Comparison of ENCODE assay signal across 9 cellular contexts in genomic region chr19:50695251-50696064, GRCh38. TPM values are rescaled to one million over a fixed set of nuclear protein-coding genes. Genes with fewer than 3 reads are reported as not detected.
A peak's percentile ranks its signal among the peaks of the same experiment; 100 is the strongest.
DNase-seq lines count a peak whose midpoint lies in the region; ATAC-seq and TF ChIP-seq lines count a peak whose summit lies in the region.
"Had no signal": no experiment of that assay in that cellular context is flagged by ENCODE, and none has a peak within 500 bp of the region (broad histone marks: within the 10 kb centered on the region; RNA-seq: fewer than 3 reads in every experiment).

No MANE protein-coding gene starts in this region.

- no peaks in the 10 kb centered on the region for H3K9me3 Mint-ChIP-seq in activated naive CD8-positive, alpha-beta T cell treated with anti-CD3 and anti-CD28 coated beads for 36 hours
- no peaks in the 10 kb centered on the region for H3K9me3 Mint-ChIP-seq in natural killer cell treated with Interleukin-12 subunit alpha and Interleukin-12 subunit beta and Interleukin-15 and Interleukin-18, amount 100 ng/mL, for 72 hours
- H3K9me3 Mint-ChIP-seq: central memory CD8-positive, alpha-beta T cell had no signal

- H4K5ac ChIP-seq in mesendoderm (ENCODE audit: low read length), result no peak overlapping the region

- H2BK120ac ChIP-seq in mesendoderm (ENCODE audit: low read depth, low read length), result no peak overlapping the region

- no peak overlapping the region for H3K4me2 ChIP-seq in mesendoderm (ENCODE audit: low read length)

- no peak overlapping the region for H3K56ac ChIP-seq in mesendoderm (ENCODE audit: low read length)

- TF ChIP-seq EP300 in stomach (IDR thresholded peaks at IDR 0.05), result no peak

- peaks cover 1% of the 10 kb centered on the region for H3K4me1 Mint-ChIP-seq in activated naive CD8-positive, alpha-beta T cell treated with anti-CD3 and anti-CD28 coated beads for 36 hours
- H3K4me1 Mint-ChIP-seq in natural killer cell treated with Interleukin-12 subunit alpha and Interleukin-12 subunit beta and Interleukin-15 and Interleukin-18, amount 100 ng/mL, for 72 hours (ENCODE audit: low read depth in 2 of 2), result no peaks in the 10 kb centered on the region
- H3K4me1 Mint-ChIP-seq: central memory CD8-positive, alpha-beta T cell had no signal

- no peak overlapping the region for H3K4me3 Mint-ChIP-seq in activated naive CD8-positive, alpha-beta T cell treated with anti-CD3 and anti-CD28 coated beads for 36 hours
- no peak overlapping the region for H3K4me3 Mint-ChIP-seq in natural killer cell treated with Interleukin-12 subunit alpha and Interleukin-12 subunit beta and Interleukin-15 and Interleukin-18, amount 100 ng/mL, for 72 hours
- H3K4me3 Mint-ChIP-seq: central memory CD8-positive, alpha-beta T cell had no signal

- H3K27ac ChIP-seq in stomach (no peak overlapping the region), mesendoderm (ENCODE audit: low read depth, low read length) (no peak overlapping the region)

- H2AK5ac ChIP-seq in mesendoderm (ENCODE audit: low read length), result no peak overlapping the region

- no peaks in the 10 kb centered on the region for H3K79me2 ChIP-seq in mesendoderm (ENCODE audit: control insufficient read depth, insufficient read depth, low read length)

- H3K23ac ChIP-seq in mesendoderm (ENCODE audit: low read length), result no peak overlapping the region

- no peaks in the 10 kb centered on the region for H3K36me3 ChIP-seq in ES-I3 (ENCODE audit: insufficient read depth, low read length)
- H3K36me3 ChIP-seq in stomach, result no peaks in the 10 kb centered on the region
- no peaks in the 10 kb centered on the region for H3K36me3 ChIP-seq in mesendoderm (ENCODE audit: control insufficient read depth, insufficient read depth, low read length)

- no peak overlapping the region for H3K27ac Mint-ChIP-seq in activated naive CD8-positive, alpha-beta T cell treated with anti-CD3 and anti-CD28 coated beads for 36 hours
- no peak overlapping the region for H3K27ac Mint-ChIP-seq in natural killer cell treated with Interleukin-12 subunit alpha and Interleukin-12 subunit beta and Interleukin-15 and Interleukin-18, amount 100 ng/mL, for 72 hours

- peaks cover 5% of the 10 kb centered on the region; the same call in 1 of the 2 replicates for H3K4me1 ChIP-seq in ES-I3 (ENCODE audit: insufficient read depth, low read length)
- peaks cover 0 to 7% (median 3%) of the 10 kb centered on the region in 4 donors for H3K4me1 ChIP-seq in stomach
- H3K4me1 ChIP-seq in mesendoderm (ENCODE audit: control insufficient read depth, low read depth, low read length), result no peaks in the 10 kb centered on the region

- no peak for TF ChIP-seq CTCF in stomach (IDR thresholded peaks at IDR 0.05)

- no peak overlapping the region for H2BK5ac ChIP-seq in mesendoderm (ENCODE audit: low read length)

- no peak overlapping the region for H3K4ac ChIP-seq in mesendoderm (ENCODE audit: low read depth, low read length)

- DNase-seq in Jurkat, Clone E6-1 (ENCODE audit: low read depth, low spot score), result peak; percentile 39
- peak; percentile 52 for DNase-seq in activated naive CD8-positive, alpha-beta T cell treated with anti-CD3 and anti-CD28 coated beads for 36 hours
- no peak for DNase-seq in natural killer cell treated with Interleukin-12 subunit alpha and Interleukin-12 subunit beta and Interleukin-15 and Interleukin-18, amount 100 ng/mL, for 72 hours (ENCODE audit: low spot score)
- DNase-seq in stomach (no peak), mesendoderm (no peak)

- H3K36me3 Mint-ChIP-seq in activated naive CD8-positive, alpha-beta T cell treated with anti-CD3 and anti-CD28 coated beads for 36 hours, result no peaks in the 10 kb centered on the region
- no peaks in the 10 kb centered on the region for H3K36me3 Mint-ChIP-seq in natural killer cell treated with Interleukin-12 subunit alpha and Interleukin-12 subunit beta and Interleukin-15 and Interleukin-18, amount 100 ng/mL, for 72 hours

- 1 to 10% (median 6%) methylated on average over 41 to 75 of the region's 78 CpGs for WGBS in stomach, 5 donors
- no CpG with 5 or more reads among the region's 78 CpGs for WGBS in mesendoderm (ENCODE audit: extremely low coverage, insufficient coverage, low lambda C conversion rate)

- H3K18ac ChIP-seq in mesendoderm (ENCODE audit: low read length), result no peak overlapping the region

- H3K9me3 ChIP-seq in ES-I3 (ENCODE audit: control insufficient read depth, insufficient read depth, low read length) (no peaks in the 10 kb centered on the region), stomach (no peaks in the 10 kb centered on the region)

- peak; percentile 7 to 53 for ATAC-seq in natural killer cell treated with Interleukin-12 subunit alpha and Interleukin-12 subunit beta and Interleukin-15 and Interleukin-18, amount 100 ng/mL, for 72 hours
- no peak for ATAC-seq in HG03108 (IDR thresholded peaks at IDR 0.05; ENCODE audit: unreplicated experiment)

- H4K8ac ChIP-seq in mesendoderm (ENCODE audit: low read depth, low read length), result no peak overlapping the region

- H2BK15ac ChIP-seq in mesendoderm (replicated peaks; ENCODE audit: low read depth), result no peak overlapping the region

- peaks cover 74% of the 10 kb centered on the region for H3K27me3 Mint-ChIP-seq in activated naive CD8-positive, alpha-beta T cell treated with anti-CD3 and anti-CD28 coated beads for 36 hours
- peaks cover 48 to 59% of the 10 kb centered on the region in 2 donors for H3K27me3 Mint-ChIP-seq in natural killer cell treated with Interleukin-12 subunit alpha and Interleukin-12 subunit beta and Interleukin-15 and Interleukin-18, amount 100 ng/mL, for 72 hours

- H3K27me3 ChIP-seq in stomach, result peaks cover 24 to 100% (median 47%) of the 10 kb centered on the region in 3 donors
- peaks cover 30% of the 10 kb centered on the region for H3K27me3 ChIP-seq in mesendoderm (ENCODE audit: insufficient read depth, low read length, poor library complexity)

- H3K79me1 ChIP-seq in mesendoderm (ENCODE audit: low read length), result no peaks in the 10 kb centered on the region

- no peak for TF ChIP-seq POLR2A in stomach (IDR thresholded peaks at IDR 0.05)

- intact Hi-C loops in stomach (cut with DNase I; ENCODE audit: low total_unique reads), result no loop called here

- H3K9ac ChIP-seq in ES-I3 (ENCODE audit: low read depth, low read length) (peak overlapping the region; percentile 32; the same call in 1 of the 2 replicates), mesendoderm (ENCODE audit: low read length) (no peak overlapping the region)

- H3K4me3 ChIP-seq in Jurkat, Clone E6-1 (ENCODE audit: low read length), result no peak overlapping the region
- H3K4me3 ChIP-seq in stomach (no peak overlapping the region), mesendoderm (ENCODE audit: low read length) (no peak overlapping the region)

RNA-seq across cellular contexts. Expression of gene SHANK1, which starts 24.1 kb away (rescaled TPM):
- polyA plus RNA-seq in Jurkat, Clone E6-1 (2012; ENCODE audit: insufficient read depth, insufficient read length), result 12.6 TPM
- under 1 TPM; 0.04 to 0.12 TPM for total RNA-seq in activated naive CD8-positive, alpha-beta T cell treated with anti-CD3 and anti-CD28 coated beads for 36 hours
- total RNA-seq in natural killer cell treated with Interleukin-12 subunit alpha and Interleukin-12 subunit beta and Interleukin-15 and Interleukin-18, amount 100 ng/mL, for 72 hours, result not detected
- 1 to 10 TPM in 1 of 5 donors, not detected in 4; 1.5 TPM for total RNA-seq in stomach
- polyA plus RNA-seq in stomach, result 1 to 10 TPM in 1 of 3 donors, under 1 TPM in 2; 0.15 to 1.2 (median 0.15) TPM
- 0.22 TPM for polyA plus RNA-seq in mesendoderm (2013, experiment 1 of 2)
- 0.11 TPM for polyA plus RNA-seq in mesendoderm (2013, experiment 2 of 2)
- total RNA-seq: T-helper 1 cell treated with Interleukin-12 subunit alpha and Interleukin-12 subunit beta and Interleukin-4 antibody, amounts not matched to agents 30 ng/mL and 1 ng/mL, for 36 hours had no signal

RNA-seq across cellular contexts. Expression of gene CLEC11A, which starts 27.7 kb away (rescaled TPM):
- polyA plus RNA-seq in Jurkat, Clone E6-1 (2012; ENCODE audit: insufficient read depth, insufficient read length), result 11.3 TPM
- 1 to 10 TPM; 2.2 to 3.1 TPM for total RNA-seq in activated naive CD8-positive, alpha-beta T cell treated with anti-CD3 and anti-CD28 coated beads for 36 hours
- 1 to 10 TPM; 1.1 to 1.2 TPM for total RNA-seq in natural killer cell treated with Interleukin-12 subunit alpha and Interleukin-12 subunit beta and Interleukin-15 and Interleukin-18, amount 100 ng/mL, for 72 hours
- total RNA-seq in stomach, result 10 to 100 TPM in 2 of 5 donors, 1 to 10 TPM in 1, under 1 TPM in 1, not detected in 1; 0.89 to 33.9 (median 12.2) TPM
- 1 to 10 TPM; 4.3 to 7.0 (median 6.9) TPM for polyA plus RNA-seq in stomach
- 2.5 TPM for polyA plus RNA-seq in mesendoderm (2013, experiment 1 of 2)
- polyA plus RNA-seq in mesendoderm (2013, experiment 2 of 2), result 2.7 TPM

RNA-seq across cellular contexts. Expression of gene C19orf81, which starts 46.2 kb away (rescaled TPM):
- polyA plus RNA-seq in Jurkat, Clone E6-1 (2012; ENCODE audit: insufficient read depth, insufficient read length), result 11.6 TPM
- total RNA-seq in activated naive CD8-positive, alpha-beta T cell treated with anti-CD3 and anti-CD28 coated beads for 36 hours, result 1 to 10 TPM; 2.6 to 2.9 TPM
- total RNA-seq in natural killer cell treated with Interleukin-12 subunit alpha and Interleukin-12 subunit beta and Interleukin-15 and Interleukin-18, amount 100 ng/mL, for 72 hours, result not detected
- total RNA-seq in stomach, result not detected
- 1 to 10 TPM in 1 of 3 donors, not detected in 2; 2.3 TPM for polyA plus RNA-seq in stomach
- polyA plus RNA-seq in mesendoderm (2013, experiment 1 of 2), result 3.6 TPM
- 3.6 TPM for polyA plus RNA-seq in mesendoderm (2013, experiment 2 of 2)
- total RNA-seq: T-helper 1 cell treated with Interleukin-12 subunit alpha and Interleukin-12 subunit beta and Interleukin-4 antibody, amounts not matched to agents 30 ng/mL and 1 ng/mL, for 36 hours had no signal

RNA-seq across cellular contexts. Expression of gene SYT3, which starts 55.8 kb away (rescaled TPM):
- polyA plus RNA-seq in Jurkat, Clone E6-1 (2012; ENCODE audit: insufficient read depth, insufficient read length), result 4.7 TPM
- total RNA-seq in activated naive CD8-positive, alpha-beta T cell treated with anti-CD3 and anti-CD28 coated beads for 36 hours, result 1 to 10 TPM; 1.4 to 1.9 TPM
- not detected for total RNA-seq in natural killer cell treated with Interleukin-12 subunit alpha and Interleukin-12 subunit beta and Interleukin-15 and Interleukin-18, amount 100 ng/mL, for 72 hours
- 1 to 10 TPM in 1 of 5 donors, under 1 TPM in 1, not detected in 3; 0.14 to 1.3 TPM for total RNA-seq in stomach
- under 1 TPM in 1 of 3 donors, not detected in 2; 0.13 TPM for polyA plus RNA-seq in stomach
- 1.5 TPM for polyA plus RNA-seq in mesendoderm (2013, experiment 1 of 2)
- polyA plus RNA-seq in mesendoderm (2013, experiment 2 of 2), result 1.3 TPM
- total RNA-seq: T-helper 1 cell treated with Interleukin-12 subunit alpha and Interleukin-12 subunit beta and Interleukin-4 antibody, amounts not matched to agents 30 ng/mL and 1 ng/mL, for 36 hours had no signal

Comparison
In these comparisons a context has a peak if more than half of its experiments do, and no peak if none do; other contexts are left out.
1. DNase-seq: peak in Jurkat, Clone E6-1 (single experiment) and activated naive CD8-positive, alpha-beta T cell treated with anti-CD3 and anti-CD28 coated beads for 36 hours (single experiment); none in natural killer cell treated with Interleukin-12 subunit alpha and Interleukin-12 subunit beta and Interleukin-15 and Interleukin-18, amount 100 ng/mL, for 72 hours (single experiment), stomach (single experiment) and mesendoderm (single experiment).